8 cellular contexts compared by ENCODE assay signal in genomic region chr1:66929289-66929688, GRCh38. TPM values are rescaled to one million over a fixed set of nuclear protein-coding genes. Genes with fewer than 3 reads are reported as not detected.
A peak's percentile ranks its signal among the peaks of the same experiment; 100 is the strongest.
DNase-seq lines count a peak whose midpoint lies in the region; ATAC-seq and TF ChIP-seq lines count a peak whose summit lies in the region.

No MANE protein-coding gene starts in this region.

- H3K36me3 ChIP-seq in OCI-LY1 (ENCODE audit: insufficient read depth, low read length) (0 out of 2 replicates have a peak, but pooled peaks cover 5% of the 10 kb centered on the region), neural progenitor cell (no peaks in the 10 kb centered on the region)

- no peaks in the 10 kb centered on the region; the same call in 1 of the 2 replicates for H4K20me1 ChIP-seq in OCI-LY1 (ENCODE audit: insufficient read depth, low read length)
- peaks cover 17% of the 10 kb centered on the region for H4K20me1 ChIP-seq in neural progenitor cell (ENCODE audit: low read depth)

- no peaks in the 10 kb centered on the region; the same call in none of the 2 replicates for H3F3A ChIP-seq in OCI-LY1 (ENCODE audit: insufficient read depth, low read length)
- H3F3A ChIP-seq in neural progenitor cell (ENCODE audit: low read depth): peaks cover 44% of the 10 kb centered on the region

- H3K9me3 Mint-ChIP-seq in CD4-positive, alpha-beta T cell: no peaks in the 10 kb centered on the region
- H3K9me3 Mint-ChIP-seq in neural progenitor cell: no peaks in the 10 kb centered on the region

- no peak for DNase-seq in CD4-positive, alpha-beta T cell
- DNase-seq in dorsolateral prefrontal cortex: no peak
- DNase-seq in neural progenitor cell (ENCODE audit: low spot score): no peak
- DNase-seq in NCI-H2171 (lab: John Stamatoyannopoulos, UW): no peak
- no peak for DNase-seq in OCI-M2 (lab: John Stamatoyannopoulos, UW; ENCODE audit: unreplicated experiment)

- H3K27me3 Mint-ChIP-seq in CD4-positive, alpha-beta T cell: no peaks in the 10 kb centered on the region
- H3K27me3 Mint-ChIP-seq in neural progenitor cell (ENCODE audit: insufficient read depth, low read depth): no peaks in the 10 kb centered on the region

- H3K9me3 ChIP-seq in CD4-positive, alpha-beta T cell (ENCODE audit: control insufficient read depth, low read length): no peaks in the 10 kb centered on the region
- no peaks in the 10 kb centered on the region for H3K9me3 ChIP-seq in OCI-LY1 (ENCODE audit: low read length)
- no peaks in the 10 kb centered on the region for H3K9me3 ChIP-seq in neural progenitor cell (ENCODE audit: low read depth)

- POLR2A ChIA-PET in CD4-positive, alpha-beta T cell (lab: Charles Lee): interaction anchor here (1.0 to 1.8 kb wide), 8 partner anchors 16 to 215 kb away, joined by 3 to 5 read pairs (median 4); partner anchors contain the start of gene SLC35D1

- H2AFZ ChIP-seq in OCI-LY1 (ENCODE audit: low read length): no peak overlapping the region
- H2AFZ ChIP-seq in neural progenitor cell (replicated peaks): no peak overlapping the region

- peaks cover 74% of the 10 kb centered on the region for H3K79me2 ChIP-seq in OCI-LY1 (ENCODE audit: insufficient read depth, low read length)
- H3K79me2 ChIP-seq in neural progenitor cell (ENCODE audit: low read depth): peaks cover 78% of the 10 kb centered on the region

- peak overlapping the region; percentile 91 for H3K4me3 Mint-ChIP-seq in CD4-positive, alpha-beta T cell
- peak overlapping the region; percentile 94 for H3K4me3 Mint-ChIP-seq in neural progenitor cell

- H3K27ac ChIP-seq in CD4-positive, alpha-beta T cell (ENCODE audit: low read depth, low read length): peak overlapping the region; percentile 87
- H3K27ac ChIP-seq in OCI-LY1 (ENCODE audit: low read depth, low read length, poor library complexity, severe bottlenecking) (peak overlapping the region; percentile 36), dorsolateral prefrontal cortex (peak overlapping the region in 58 of 59 donors; percentile 35 to 97 (median 93)), neural progenitor cell (no peak overlapping the region)

- peak overlapping the region; percentile 49; the same call in 1 of the 2 replicates for H3K9ac ChIP-seq in OCI-LY1 (ENCODE audit: low read length)
- no peak overlapping the region for H3K9ac ChIP-seq in neural progenitor cell

- CTCF ChIA-PET in CD4-positive, alpha-beta T cell (lab: Charles Lee): no interaction called here

- peaks cover 70% of the 10 kb centered on the region for H3K4me1 Mint-ChIP-seq in CD4-positive, alpha-beta T cell (ENCODE audit: low read depth)
- H3K4me1 Mint-ChIP-seq in neural progenitor cell: peaks cover 43% of the 10 kb centered on the region

- ATAC-seq in CD4-positive, alpha-beta T cell (ENCODE audit: poor library complexity): no peak
- no peak for ATAC-seq in GM19452 (IDR thresholded peaks at IDR 0.05; ENCODE audit: unreplicated experiment)
- no peak for ATAC-seq in HG02571 (IDR thresholded peaks at IDR 0.05; ENCODE audit: unreplicated experiment)

- peaks cover 35% of the 10 kb centered on the region for H3K36me3 Mint-ChIP-seq in CD4-positive, alpha-beta T cell (ENCODE audit: low read depth)
- no peaks in the 10 kb centered on the region for H3K36me3 Mint-ChIP-seq in neural progenitor cell

- H3K27me3 ChIP-seq in CD4-positive, alpha-beta T cell (ENCODE audit: control insufficient read depth, insufficient read depth, low read length): no peaks in the 10 kb centered on the region
- H3K27me3 ChIP-seq in OCI-LY1 (ENCODE audit: insufficient read depth, low read length): no peaks in the 10 kb centered on the region
- H3K27me3 ChIP-seq in dorsolateral prefrontal cortex: no peaks in the 10 kb centered on the region
- no peaks in the 10 kb centered on the region for H3K27me3 ChIP-seq in neural progenitor cell

- intact Hi-C loops in CD4-positive, alpha-beta T cell (cut with DNase I, micrococcal nuclease): loop anchor here (5.0 to 10.0 kb wide), 3 partner anchors 33 to 503 kb away; partner anchors contain the start of gene SERBP1 (in 1 of the 2)
- intact Hi-C loops in dorsolateral prefrontal cortex (cut with DNase I): loop anchor here (5.0 to 10.0 kb wide), 3 partner anchors 46 to 1864 kb away; no protein-coding TSS in a partner anchor

- peak overlapping the region; percentile 84 for H3K27ac Mint-ChIP-seq in CD4-positive, alpha-beta T cell
- H3K27ac Mint-ChIP-seq in neural progenitor cell: no peak overlapping the region

- H3K4me1 ChIP-seq in OCI-LY1 (ENCODE audit: insufficient read depth, low read length, severe bottlenecking): peaks cover 72% of the 10 kb centered on the region
- H3K4me1 ChIP-seq in neural progenitor cell: peaks cover 32% of the 10 kb centered on the region

- no peak for TF ChIP-seq CTCF in CD4-positive, alpha-beta T cell (IDR thresholded peaks at IDR 0.05)
- TF ChIP-seq CTCF in OCI-LY1 (IDR thresholded peaks at IDR 0.05; ENCODE audit: low read length): no peak
- no peak for TF ChIP-seq CTCF in dorsolateral prefrontal cortex (IDR thresholded peaks at IDR 0.05 in 54 of 56, conservative IDR thresholded peaks at IDR 0.05 in 2 of 56; ENCODE audit: low read depth in 1 of 56, partially characterized antibody in 56 of 56)
- TF ChIP-seq CTCF in neural progenitor cell (IDR thresholded peaks at IDR 0.05): no peak

- peak overlapping the region; percentile 86 for H3K4me2 ChIP-seq in OCI-LY1 (ENCODE audit: low read length)
- H3K4me2 ChIP-seq in neural progenitor cell: peak overlapping the region; percentile 99

- H3K9me2 ChIP-seq in OCI-LY1 (ENCODE audit: low read depth, low read length): no peaks in the 10 kb centered on the region

- H3K4me3 ChIP-seq in OCI-LY1 (ENCODE audit: low read depth, low read length, poor library complexity, severe bottlenecking) (peak overlapping the region; percentile 81), dorsolateral prefrontal cortex (peak overlapping the region; percentile 63 to 93 (median 83)), neural progenitor cell (peak overlapping the region; percentile 90)

RNA-seq across cellular contexts. Expression of gene MIER1, which starts 4.5 kb away (rescaled TPM):
- 100 to 1,000 TPM; 106 to 107 TPM for total RNA-seq in CD4-positive, alpha-beta T cell
- total RNA-seq in dorsolateral prefrontal cortex: 10 to 100 TPM; 25.1 to 40.5 (median 32.1) TPM
- total RNA-seq in neural progenitor cell (ENCODE audit: low replicate concordance): 31.3 and 43.5 TPM in 2 replicates

RNA-seq across cellular contexts. Expression of gene DNAI4, which starts 4.6 kb away (rescaled TPM):
- total RNA-seq in CD4-positive, alpha-beta T cell: 1 to 10 TPM; 5.0 to 8.8 TPM
- total RNA-seq in dorsolateral prefrontal cortex: 10 to 100 TPM; 17.6 to 69.1 (median 35.3) TPM
- total RNA-seq in neural progenitor cell (ENCODE audit: low replicate concordance): 2.7 and 3.2 TPM in 2 replicates
